ENCODE assay signal across 1 cellular context in the genomic region with DNA sequence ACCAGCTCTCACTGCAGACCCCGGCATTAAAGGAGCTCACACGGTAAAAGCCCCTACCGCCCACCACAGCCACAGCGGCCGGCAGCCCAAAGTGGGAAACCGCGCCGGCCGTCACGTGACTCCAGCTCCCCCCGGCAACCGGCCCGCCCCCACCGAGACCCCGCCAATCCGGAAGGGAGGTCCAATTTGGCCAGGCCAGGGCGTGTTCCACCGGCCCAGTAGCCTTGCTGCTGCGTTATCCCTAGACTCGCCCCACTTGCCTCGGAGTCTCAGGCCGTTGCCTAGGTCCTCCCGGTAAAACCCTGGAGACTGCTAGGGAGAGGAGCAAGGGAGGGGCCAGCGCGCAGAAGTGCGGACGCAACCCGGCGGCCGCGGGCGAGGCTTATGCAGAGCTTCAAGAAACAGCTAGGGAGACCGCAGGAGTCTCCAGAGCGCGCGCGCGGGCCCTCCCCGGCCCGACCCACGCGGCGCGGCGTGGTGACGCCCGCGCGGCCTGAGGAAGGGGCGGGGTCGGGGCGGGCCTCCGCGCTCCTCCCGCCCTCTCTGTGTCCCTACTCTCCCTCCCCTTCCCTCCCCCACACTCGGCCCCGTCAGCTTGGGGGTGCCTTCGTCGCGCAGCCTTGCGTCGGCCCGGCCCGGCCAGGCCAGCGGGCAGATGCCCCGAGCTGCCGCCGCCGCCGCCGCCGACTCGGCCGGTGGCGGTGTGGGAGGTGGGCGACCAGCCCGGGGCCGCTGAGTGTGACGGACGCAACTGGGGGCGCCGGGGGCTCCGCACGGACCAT.
TF ChIP-seq lines count a peak whose summit lies in the region.

A gene with protein sequence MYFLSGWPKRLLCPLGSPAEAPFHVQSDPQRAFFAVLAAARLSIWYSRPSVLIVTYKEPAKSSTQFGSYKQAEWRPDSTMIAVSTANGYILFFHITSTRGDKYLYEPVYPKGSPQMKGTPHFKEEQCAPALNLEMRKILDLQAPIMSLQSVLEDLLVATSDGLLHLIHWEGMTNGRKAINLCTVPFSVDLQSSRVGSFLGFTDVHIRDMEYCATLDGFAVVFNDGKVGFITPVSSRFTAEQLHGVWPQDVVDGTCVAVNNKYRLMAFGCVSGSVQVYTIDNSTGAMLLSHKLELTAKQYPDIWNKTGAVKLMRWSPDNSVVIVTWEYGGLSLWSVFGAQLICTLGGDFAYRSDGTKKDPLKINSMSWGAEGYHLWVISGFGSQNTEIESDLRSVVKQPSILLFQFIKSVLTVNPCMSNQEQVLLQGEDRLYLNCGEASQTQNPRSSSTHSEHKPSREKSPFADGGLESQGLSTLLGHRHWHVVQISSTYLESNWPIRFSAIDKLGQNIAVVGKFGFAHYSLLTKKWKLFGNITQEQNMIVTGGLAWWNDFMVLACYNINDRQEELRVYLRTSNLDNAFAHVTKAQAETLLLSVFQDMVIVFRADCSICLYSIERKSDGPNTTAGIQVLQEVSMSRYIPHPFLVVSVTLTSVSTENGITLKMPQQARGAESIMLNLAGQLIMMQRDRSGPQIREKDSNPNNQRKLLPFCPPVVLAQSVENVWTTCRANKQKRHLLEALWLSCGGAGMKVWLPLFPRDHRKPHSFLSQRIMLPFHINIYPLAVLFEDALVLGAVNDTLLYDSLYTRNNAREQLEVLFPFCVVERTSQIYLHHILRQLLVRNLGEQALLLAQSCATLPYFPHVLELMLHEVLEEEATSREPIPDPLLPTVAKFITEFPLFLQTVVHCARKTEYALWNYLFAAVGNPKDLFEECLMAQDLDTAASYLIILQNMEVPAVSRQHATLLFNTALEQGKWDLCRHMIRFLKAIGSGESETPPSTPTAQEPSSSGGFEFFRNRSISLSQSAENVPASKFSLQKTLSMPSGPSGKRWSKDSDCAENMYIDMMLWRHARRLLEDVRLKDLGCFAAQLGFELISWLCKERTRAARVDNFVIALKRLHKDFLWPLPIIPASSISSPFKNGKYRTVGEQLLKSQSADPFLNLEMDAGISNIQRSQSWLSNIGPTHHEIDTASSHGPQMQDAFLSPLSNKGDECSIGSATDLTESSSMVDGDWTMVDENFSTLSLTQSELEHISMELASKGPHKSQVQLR (N-terminal part only) (plus strand): TSS at position 578 of the 782 bp plus-strand sequence. CDS start 203 bp downstream, at position 781.

TF ChIP-seq in GM12878, 131 proteins besides CTCF, POLR2A, EP300 and RAD21 (continued from another document and continues in another):
- TF ChIP-seq, protein P1, sequence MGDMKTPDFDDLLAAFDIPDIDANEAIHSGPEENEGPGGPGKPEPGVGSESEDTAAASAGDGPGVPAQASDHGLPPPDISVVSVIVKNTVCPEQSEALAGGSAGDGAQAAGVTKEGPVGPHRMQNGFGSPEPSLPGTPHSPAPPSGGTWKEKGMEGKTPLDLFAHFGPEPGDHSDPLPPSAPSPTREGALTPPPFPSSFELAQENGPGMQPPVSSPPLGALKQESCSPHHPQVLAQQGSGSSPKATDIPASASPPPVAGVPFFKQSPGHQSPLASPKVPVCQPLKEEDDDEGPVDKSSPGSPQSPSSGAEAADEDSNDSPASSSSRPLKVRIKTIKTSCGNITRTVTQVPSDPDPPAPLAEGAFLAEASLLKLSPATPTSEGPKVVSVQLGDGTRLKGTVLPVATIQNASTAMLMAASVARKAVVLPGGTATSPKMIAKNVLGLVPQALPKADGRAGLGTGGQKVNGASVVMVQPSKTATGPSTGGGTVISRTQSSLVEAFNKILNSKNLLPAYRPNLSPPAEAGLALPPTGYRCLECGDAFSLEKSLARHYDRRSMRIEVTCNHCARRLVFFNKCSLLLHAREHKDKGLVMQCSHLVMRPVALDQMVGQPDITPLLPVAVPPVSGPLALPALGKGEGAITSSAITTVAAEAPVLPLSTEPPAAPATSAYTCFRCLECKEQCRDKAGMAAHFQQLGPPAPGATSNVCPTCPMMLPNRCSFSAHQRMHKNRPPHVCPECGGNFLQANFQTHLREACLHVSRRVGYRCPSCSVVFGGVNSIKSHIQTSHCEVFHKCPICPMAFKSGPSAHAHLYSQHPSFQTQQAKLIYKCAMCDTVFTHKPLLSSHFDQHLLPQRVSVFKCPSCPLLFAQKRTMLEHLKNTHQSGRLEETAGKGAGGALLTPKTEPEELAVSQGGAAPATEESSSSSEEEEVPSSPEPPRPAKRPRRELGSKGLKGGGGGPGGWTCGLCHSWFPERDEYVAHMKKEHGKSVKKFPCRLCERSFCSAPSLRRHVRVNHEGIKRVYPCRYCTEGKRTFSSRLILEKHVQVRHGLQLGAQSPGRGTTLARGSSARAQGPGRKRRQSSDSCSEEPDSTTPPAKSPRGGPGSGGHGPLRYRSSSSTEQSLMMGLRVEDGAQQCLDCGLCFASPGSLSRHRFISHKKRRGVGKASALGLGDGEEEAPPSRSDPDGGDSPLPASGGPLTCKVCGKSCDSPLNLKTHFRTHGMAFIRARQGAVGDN (IDR thresholded peaks at IDR 0.05), result peak; percentile 83; the same call in 1 of the 2 replicates
- no peak for TF ChIP-seq SREBF2 (IDR thresholded peaks at IDR 0.05; ENCODE audit: low read length)
- peak; percentile 29; the same call in 1 of the 2 replicates for TF ChIP-seq TBL1XR1 (IDR thresholded peaks at IDR 0.05; ENCODE audit: low read depth, low read length)
- no peak for TF ChIP-seq SIX5 (IDR thresholded peaks at IDR 0.05; ENCODE audit: low read depth, low read length, severe bottlenecking)
- peak; percentile 80 for TF ChIP-seq ZSCAN29 (IDR thresholded peaks at IDR 0.05)
- TF ChIP-seq MXI1 (IDR thresholded peaks at IDR 0.05; ENCODE audit: low read depth, low read length), result no peak; the same call in 1 of the 2 replicates
- no peak for TF ChIP-seq SREBF1 (IDR thresholded peaks at IDR 0.05; ENCODE audit: low read length)
- peak; percentile 34; the same call in 1 of the 2 replicates for TF ChIP-seq MTA2 (IDR thresholded peaks at IDR 0.05; ENCODE audit: low read depth)
- no peak for TF ChIP-seq NFXL1 (IDR thresholded peaks at IDR 0.05; ENCODE audit: borderline replicate concordance)
- TF ChIP-seq LARP7 (IDR thresholded peaks at IDR 0.05), result peak; percentile 66; the same call in 1 of the 2 replicates
- TF ChIP-seq CHD4 (IDR thresholded peaks at IDR 0.05), result no peak
- TF ChIP-seq ZNF217 (IDR thresholded peaks at IDR 0.05), result peak; percentile 73; the same call in 1 of the 2 replicates
- peak; percentile 67; the same call in 1 of the 2 replicates for TF ChIP-seq DPF2 (IDR thresholded peaks at IDR 0.05)
- 0 out of 2 replicates have a peak, but pooled peaks have one; percentile 29 for TF ChIP-seq ZNF207 (IDR thresholded peaks at IDR 0.05; ENCODE audit: borderline replicate concordance)
- TF ChIP-seq, protein P2, sequence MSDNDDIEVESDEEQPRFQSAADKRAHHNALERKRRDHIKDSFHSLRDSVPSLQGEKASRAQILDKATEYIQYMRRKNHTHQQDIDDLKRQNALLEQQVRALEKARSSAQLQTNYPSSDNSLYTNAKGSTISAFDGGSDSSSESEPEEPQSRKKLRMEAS (IDR thresholded peaks at IDR 0.05; ENCODE audit: low read depth, low read length), result peak; percentile 61
- TF ChIP-seq SMC3 (IDR thresholded peaks at IDR 0.05; ENCODE audit: borderline replicate concordance, low read length), result no peak
- TF ChIP-seq SP1 (IDR thresholded peaks at IDR 0.05; ENCODE audit: low read depth, low read length), result peak; percentile 49
- peak; percentile 15 for TF ChIP-seq SMAD1 (IDR thresholded peaks at IDR 0.05; ENCODE audit: low read depth, partially characterized antibody)
- TF ChIP-seq, protein P3, sequence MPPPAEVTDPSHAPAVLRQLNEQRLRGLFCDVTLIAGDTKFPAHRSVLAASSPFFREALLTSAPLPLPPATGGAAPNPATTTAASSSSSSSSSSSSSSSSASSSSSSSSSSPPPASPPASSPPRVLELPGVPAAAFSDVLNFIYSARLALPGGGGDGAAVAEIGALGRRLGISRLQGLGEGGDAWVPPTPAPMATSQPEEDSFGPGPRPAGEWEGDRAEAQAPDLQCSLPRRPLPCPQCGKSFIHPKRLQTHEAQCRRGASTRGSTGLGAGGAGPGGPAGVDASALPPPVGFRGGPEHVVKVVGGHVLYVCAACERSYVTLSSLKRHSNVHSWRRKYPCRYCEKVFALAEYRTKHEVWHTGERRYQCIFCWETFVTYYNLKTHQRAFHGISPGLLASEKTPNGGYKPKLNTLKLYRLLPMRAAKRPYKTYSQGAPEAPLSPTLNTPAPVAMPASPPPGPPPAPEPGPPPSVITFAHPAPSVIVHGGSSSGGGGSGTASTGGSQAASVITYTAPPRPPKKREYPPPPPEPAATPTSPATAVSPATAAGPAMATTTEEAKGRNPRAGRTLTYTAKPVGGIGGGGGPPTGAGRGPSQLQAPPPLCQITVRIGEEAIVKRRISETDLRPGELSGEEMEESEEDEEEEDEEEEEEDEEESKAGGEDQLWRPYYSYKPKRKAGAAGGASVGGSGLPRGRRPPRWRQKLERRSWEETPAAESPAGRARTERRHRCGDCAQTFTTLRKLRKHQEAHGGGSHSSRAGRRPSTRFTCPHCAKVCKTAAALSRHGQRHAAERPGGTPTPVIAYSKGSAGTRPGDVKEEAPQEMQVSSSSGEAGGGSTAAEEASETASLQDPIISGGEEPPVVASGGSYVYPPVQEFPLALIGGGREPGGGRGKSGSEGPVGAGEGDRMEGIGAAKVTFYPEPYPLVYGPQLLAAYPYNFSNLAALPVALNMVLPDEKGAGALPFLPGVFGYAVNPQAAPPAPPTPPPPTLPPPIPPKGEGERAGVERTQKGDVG (CRISPR knock-in tag; IDR thresholded peaks at IDR 0.05), result no peak
- TF ChIP-seq RELA (IDR thresholded peaks at IDR 0.05; ENCODE audit: borderline replicate concordance, partially characterized antibody), result peak; percentile 72
- peak; percentile 45 to 73; a peak in 3 of 4 replicates for TF ChIP-seq SRF (IDR thresholded peaks at IDR 0.05; ENCODE audit: low read depth in 2 of 2, low read length in 2 of 2)
- TF ChIP-seq, protein P4, sequence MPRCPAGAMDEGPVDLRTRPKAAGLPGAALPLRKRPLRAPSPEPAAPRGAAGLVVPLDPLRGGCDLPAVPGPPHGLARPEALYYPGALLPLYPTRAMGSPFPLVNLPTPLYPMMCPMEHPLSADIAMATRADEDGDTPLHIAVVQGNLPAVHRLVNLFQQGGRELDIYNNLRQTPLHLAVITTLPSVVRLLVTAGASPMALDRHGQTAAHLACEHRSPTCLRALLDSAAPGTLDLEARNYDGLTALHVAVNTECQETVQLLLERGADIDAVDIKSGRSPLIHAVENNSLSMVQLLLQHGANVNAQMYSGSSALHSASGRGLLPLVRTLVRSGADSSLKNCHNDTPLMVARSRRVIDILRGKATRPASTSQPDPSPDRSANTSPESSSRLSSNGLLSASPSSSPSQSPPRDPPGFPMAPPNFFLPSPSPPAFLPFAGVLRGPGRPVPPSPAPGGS (IDR thresholded peaks at IDR 0.05; ENCODE audit: borderline replicate concordance, insufficient read depth, low read depth, low read length, poor library complexity, severe bottlenecking), result peak; percentile 23
- TF ChIP-seq STAT3 (IDR thresholded peaks at IDR 0.05; ENCODE audit: low read depth, low read length), result no peak
- TF ChIP-seq, protein P5, sequence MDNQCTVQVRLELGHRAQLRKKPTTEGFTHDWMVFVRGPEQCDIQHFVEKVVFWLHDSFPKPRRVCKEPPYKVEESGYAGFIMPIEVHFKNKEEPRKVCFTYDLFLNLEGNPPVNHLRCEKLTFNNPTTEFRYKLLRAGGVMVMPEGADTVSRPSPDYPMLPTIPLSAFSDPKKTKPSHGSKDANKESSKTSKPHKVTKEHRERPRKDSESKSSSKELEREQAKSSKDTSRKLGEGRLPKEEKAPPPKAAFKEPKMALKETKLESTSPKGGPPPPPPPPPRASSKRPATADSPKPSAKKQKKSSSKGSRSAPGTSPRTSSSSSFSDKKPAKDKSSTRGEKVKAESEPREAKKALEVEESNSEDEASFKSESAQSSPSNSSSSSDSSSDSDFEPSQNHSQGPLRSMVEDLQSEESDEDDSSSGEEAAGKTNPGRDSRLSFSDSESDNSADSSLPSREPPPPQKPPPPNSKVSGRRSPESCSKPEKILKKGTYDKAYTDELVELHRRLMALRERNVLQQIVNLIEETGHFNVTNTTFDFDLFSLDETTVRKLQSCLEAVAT (IDR thresholded peaks at IDR 0.05), result 0 out of 2 replicates have a peak, but pooled peaks have one; percentile 15
- TF ChIP-seq HDAC6 (IDR thresholded peaks at IDR 0.05; ENCODE audit: unreplicated experiment), result no peak
- TF ChIP-seq, protein P6, sequence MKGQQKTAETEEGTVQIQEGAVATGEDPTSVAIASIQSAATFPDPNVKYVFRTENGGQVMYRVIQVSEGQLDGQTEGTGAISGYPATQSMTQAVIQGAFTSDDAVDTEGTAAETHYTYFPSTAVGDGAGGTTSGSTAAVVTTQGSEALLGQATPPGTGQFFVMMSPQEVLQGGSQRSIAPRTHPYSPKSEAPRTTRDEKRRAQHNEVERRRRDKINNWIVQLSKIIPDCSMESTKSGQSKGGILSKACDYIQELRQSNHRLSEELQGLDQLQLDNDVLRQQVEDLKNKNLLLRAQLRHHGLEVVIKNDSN (IDR thresholded peaks at IDR 0.05; ENCODE audit: borderline replicate concordance, extremely low read length, insufficient read depth, low read depth, low read length), result peak; percentile 82
- TF ChIP-seq, protein P7, sequence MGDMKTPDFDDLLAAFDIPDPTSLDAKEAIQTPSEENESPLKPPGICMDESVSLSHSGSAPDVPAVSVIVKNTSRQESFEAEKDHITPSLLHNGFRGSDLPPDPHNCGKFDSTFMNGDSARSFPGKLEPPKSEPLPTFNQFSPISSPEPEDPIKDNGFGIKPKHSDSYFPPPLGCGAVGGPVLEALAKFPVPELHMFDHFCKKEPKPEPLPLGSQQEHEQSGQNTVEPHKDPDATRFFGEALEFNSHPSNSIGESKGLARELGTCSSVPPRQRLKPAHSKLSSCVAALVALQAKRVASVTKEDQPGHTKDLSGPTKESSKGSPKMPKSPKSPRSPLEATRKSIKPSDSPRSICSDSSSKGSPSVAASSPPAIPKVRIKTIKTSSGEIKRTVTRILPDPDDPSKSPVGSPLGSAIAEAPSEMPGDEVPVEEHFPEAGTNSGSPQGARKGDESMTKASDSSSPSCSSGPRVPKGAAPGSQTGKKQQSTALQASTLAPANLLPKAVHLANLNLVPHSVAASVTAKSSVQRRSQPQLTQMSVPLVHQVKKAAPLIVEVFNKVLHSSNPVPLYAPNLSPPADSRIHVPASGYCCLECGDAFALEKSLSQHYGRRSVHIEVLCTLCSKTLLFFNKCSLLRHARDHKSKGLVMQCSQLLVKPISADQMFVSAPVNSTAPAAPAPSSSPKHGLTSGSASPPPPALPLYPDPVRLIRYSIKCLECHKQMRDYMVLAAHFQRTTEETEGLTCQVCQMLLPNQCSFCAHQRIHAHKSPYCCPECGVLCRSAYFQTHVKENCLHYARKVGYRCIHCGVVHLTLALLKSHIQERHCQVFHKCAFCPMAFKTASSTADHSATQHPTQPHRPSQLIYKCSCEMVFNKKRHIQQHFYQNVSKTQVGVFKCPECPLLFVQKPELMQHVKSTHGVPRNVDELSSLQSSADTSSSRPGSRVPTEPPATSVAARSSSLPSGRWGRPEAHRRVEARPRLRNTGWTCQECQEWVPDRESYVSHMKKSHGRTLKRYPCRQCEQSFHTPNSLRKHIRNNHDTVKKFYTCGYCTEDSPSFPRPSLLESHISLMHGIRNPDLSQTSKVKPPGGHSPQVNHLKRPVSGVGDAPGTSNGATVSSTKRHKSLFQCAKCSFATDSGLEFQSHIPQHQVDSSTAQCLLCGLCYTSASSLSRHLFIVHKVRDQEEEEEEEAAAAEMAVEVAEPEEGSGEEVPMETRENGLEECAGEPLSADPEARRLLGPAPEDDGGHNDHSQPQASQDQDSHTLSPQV (IDR thresholded peaks at IDR 0.05), result no peak
- TF ChIP-seq SUPT20H (IDR thresholded peaks at IDR 0.05; ENCODE audit: borderline replicate concordance, control insufficient read depth, low read depth, low read length), result no peak
- TF ChIP-seq, protein P8, sequence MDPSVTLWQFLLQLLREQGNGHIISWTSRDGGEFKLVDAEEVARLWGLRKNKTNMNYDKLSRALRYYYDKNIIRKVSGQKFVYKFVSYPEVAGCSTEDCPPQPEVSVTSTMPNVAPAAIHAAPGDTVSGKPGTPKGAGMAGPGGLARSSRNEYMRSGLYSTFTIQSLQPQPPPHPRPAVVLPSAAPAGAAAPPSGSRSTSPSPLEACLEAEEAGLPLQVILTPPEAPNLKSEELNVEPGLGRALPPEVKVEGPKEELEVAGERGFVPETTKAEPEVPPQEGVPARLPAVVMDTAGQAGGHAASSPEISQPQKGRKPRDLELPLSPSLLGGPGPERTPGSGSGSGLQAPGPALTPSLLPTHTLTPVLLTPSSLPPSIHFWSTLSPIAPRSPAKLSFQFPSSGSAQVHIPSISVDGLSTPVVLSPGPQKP (IDR thresholded peaks at IDR 0.05; ENCODE audit: low read depth, low read length), result no peak
